In genomic region chr10:70130878-70131559, GRCh38 we compare ENCODE assay signal across 9 cellular contexts. TPM values are rescaled to one million over a fixed set of nuclear protein-coding genes. Genes with fewer than 3 reads are reported as not detected.
A peak's percentile ranks its signal among the peaks of the same experiment; 100 is the strongest.
DNase-seq lines count a peak whose midpoint lies in the region; ATAC-seq and TF ChIP-seq lines count a peak whose summit lies in the region.
"Had no signal": no experiment of that assay in that cellular context is flagged by ENCODE, and none has a peak within 500 bp of the region (broad histone marks: within the 10 kb centered on the region; RNA-seq: fewer than 3 reads in every experiment).

No MANE protein-coding gene starts in this region.

- DNase-seq in CD8-positive, alpha-beta T cell, result no peak
- DNase-seq in NCI-H460 (ENCODE audit: extremely low read depth, low read depth) (peak; percentile 48), epithelial cell of prostate (ENCODE audit: low read depth, low spot score) (no peak), neural crest cell (ENCODE audit: low read depth, low spot score) (no peak), amniotic stem cell (lab: John Stamatoyannopoulos, UW) (no peak), BE2C (no peak)
- DNase-seq in activated CD4-positive, CD25-positive, alpha-beta regulatory T cell treated with anti-CD3 and anti-CD28 coated beads, Interleukin-2, amount 50 U/mL, for 72 hours, result no peak

- CTCF ChIA-PET in CD8-positive, alpha-beta T cell (lab: Charles Lee), result interaction anchor here (3.0 kb wide), 1 partner anchor 15 kb away, joined by 20 read pairs; no protein-coding TSS in a partner anchor

- no peaks in the 10 kb centered on the region for H3K27me3 Mint-ChIP-seq in CD8-positive, alpha-beta T cell (ENCODE audit: low read depth)
- peaks cover 44% of the 10 kb centered on the region for H3K27me3 Mint-ChIP-seq in neural crest cell (ENCODE audit: low read depth)

- intact Hi-C loops in CD8-positive, alpha-beta T cell (cut with DNase I, micrococcal nuclease), result no loop called here

- H3K36me3 Mint-ChIP-seq in CD8-positive, alpha-beta T cell, result peaks cover 2% of the 10 kb centered on the region
- H3K36me3 Mint-ChIP-seq in neural crest cell (ENCODE audit: low read depth), result no peaks in the 10 kb centered on the region

- peak overlapping the region; percentile 24 for H3K27ac Mint-ChIP-seq in CD8-positive, alpha-beta T cell
- no peak overlapping the region for H3K27ac Mint-ChIP-seq in neural crest cell (ENCODE audit: unreplicated experiment)

- H3K4me3 Mint-ChIP-seq in CD8-positive, alpha-beta T cell, result peak overlapping the region; percentile 44
- peak overlapping the region; percentile 20 for H3K4me3 Mint-ChIP-seq in neural crest cell

- H3K4me3 ChIP-seq in CD8-positive, alpha-beta T cell (ENCODE audit: low read depth, low read length), result no peak overlapping the region
- H3K4me3 ChIP-seq in BE2C (ENCODE audit: low read depth, low read length), result no peak overlapping the region

- ATAC-seq in CD8-positive, alpha-beta T cell, result no peak
- ATAC-seq in GM19328 (IDR thresholded peaks at IDR 0.05; ENCODE audit: unreplicated experiment), result no peak

- POLR2A ChIA-PET in CD8-positive, alpha-beta T cell (lab: Charles Lee), result interaction anchor here (0.9 kb wide), 1 partner anchor 38 kb away, joined by 3 read pairs; no protein-coding TSS in a partner anchor

- no peaks in the 10 kb centered on the region for H3K27me3 ChIP-seq in CD8-positive, alpha-beta T cell (ENCODE audit: insufficient read depth, low read length)
- no peaks in the 10 kb centered on the region for H3K27me3 ChIP-seq in BE2C

- TF ChIP-seq CTCF in CD8-positive, alpha-beta T cell (IDR thresholded peaks at IDR 0.05), result no peak
- TF ChIP-seq CTCF in neural crest cell (conservative IDR thresholded peaks at IDR 0.05) (no peak), BE2C (IDR thresholded peaks at IDR 0.05; ENCODE audit: low read depth, low read length) (no peak)

- no peaks in the 10 kb centered on the region for H3K9me3 ChIP-seq in CD8-positive, alpha-beta T cell (ENCODE audit: low read length)
- no peaks in the 10 kb centered on the region; the same call in 1 of the 2 replicates for H3K9me3 ChIP-seq in BE2C
- H3K9me3 ChIP-seq: neutrophil had no signal

- peaks cover 23% of the 10 kb centered on the region for H3K4me1 Mint-ChIP-seq in CD8-positive, alpha-beta T cell (ENCODE audit: low read depth)
- H3K4me1 Mint-ChIP-seq in neural crest cell, result peaks cover 11% of the 10 kb centered on the region

- H3K27ac ChIP-seq in CD8-positive, alpha-beta T cell (ENCODE audit: low read depth, low read length), result no peak overlapping the region
- H3K27ac ChIP-seq in epithelial cell of prostate, result peak overlapping the region; percentile 81
- H3K27ac ChIP-seq: neutrophil had no signal

- H3K4me1 ChIP-seq in CD8-positive, alpha-beta T cell (ENCODE audit: insufficient read depth, low read length), result peaks cover 15% of the 10 kb centered on the region
- H3K4me1 ChIP-seq in BE2C, result no peaks in the 10 kb centered on the region

- H3K36me3 ChIP-seq in CD8-positive, alpha-beta T cell (ENCODE audit: insufficient read depth, low read length), result no peaks in the 10 kb centered on the region
- H3K36me3 ChIP-seq in BE2C, result no peaks in the 10 kb centered on the region
- H3K36me3 ChIP-seq: neutrophil had no signal

- no peaks in the 10 kb centered on the region for H3K9me3 Mint-ChIP-seq in CD8-positive, alpha-beta T cell
- no peaks in the 10 kb centered on the region for H3K9me3 Mint-ChIP-seq in neural crest cell

RNA-seq across cellular contexts. Expression of gene AIFM2, which starts 1.6 kb away (rescaled TPM):
- 1 to 10 TPM; 2.6 to 3.6 TPM for total RNA-seq in CD8-positive, alpha-beta T cell
- 31.0 and 40.6 TPM in 2 replicates for total RNA-seq in NCI-H460 (2014; rRNA removed; shearing (Covaris generic))
- 45.4 and 49.3 TPM in 2 replicates for polyA plus RNA-seq in NCI-H460 (2014; cell fraction: nucleus; rRNA removed)
- 2.8 TPM in 2 replicates for total RNA-seq in neural crest cell
- 9.1 TPM for polyA plus RNA-seq in BE2C (2012; ENCODE audit: insufficient read depth, insufficient read length, low read depth)

RNA-seq across cellular contexts. Expression of gene TYSND1, which starts 15.5 kb away (rescaled TPM):
- 10 to 100 TPM in 1 of 2 experiments, 1 to 10 TPM in 1; 9.6 to 10.3 TPM for total RNA-seq in CD8-positive, alpha-beta T cell
- total RNA-seq in NCI-H460 (2014; rRNA removed; shearing (Covaris generic)), result 23.1 and 26.4 TPM in 2 replicates
- polyA plus RNA-seq in NCI-H460 (2014; cell fraction: nucleus; rRNA removed), result 93.5 and 100 TPM in 2 replicates
- total RNA-seq in neural crest cell, result 17.6 and 17.7 TPM in 2 replicates
- polyA plus RNA-seq in BE2C (2012; ENCODE audit: insufficient read depth, insufficient read length, low read depth), result 7.8 TPM

RNA-seq across cellular contexts. Expression of gene SAR1A, which starts 39.3 kb away (rescaled TPM):
- total RNA-seq in CD8-positive, alpha-beta T cell, result 100 to 1,000 TPM; 196 to 206 TPM
- 74.7 and 82.9 TPM in 2 replicates for total RNA-seq in NCI-H460 (2014; rRNA removed; shearing (Covaris generic))
- 47.1 and 63.5 TPM in 2 replicates for polyA plus RNA-seq in NCI-H460 (2014; cell fraction: nucleus; rRNA removed)
- 120 and 124 TPM in 2 replicates for total RNA-seq in neural crest cell
- polyA plus RNA-seq in BE2C (2012; ENCODE audit: insufficient read depth, insufficient read length, low read depth), result 64.7 TPM
